8 cellular contexts compared by ENCODE assay signal in the genomic region with DNA sequence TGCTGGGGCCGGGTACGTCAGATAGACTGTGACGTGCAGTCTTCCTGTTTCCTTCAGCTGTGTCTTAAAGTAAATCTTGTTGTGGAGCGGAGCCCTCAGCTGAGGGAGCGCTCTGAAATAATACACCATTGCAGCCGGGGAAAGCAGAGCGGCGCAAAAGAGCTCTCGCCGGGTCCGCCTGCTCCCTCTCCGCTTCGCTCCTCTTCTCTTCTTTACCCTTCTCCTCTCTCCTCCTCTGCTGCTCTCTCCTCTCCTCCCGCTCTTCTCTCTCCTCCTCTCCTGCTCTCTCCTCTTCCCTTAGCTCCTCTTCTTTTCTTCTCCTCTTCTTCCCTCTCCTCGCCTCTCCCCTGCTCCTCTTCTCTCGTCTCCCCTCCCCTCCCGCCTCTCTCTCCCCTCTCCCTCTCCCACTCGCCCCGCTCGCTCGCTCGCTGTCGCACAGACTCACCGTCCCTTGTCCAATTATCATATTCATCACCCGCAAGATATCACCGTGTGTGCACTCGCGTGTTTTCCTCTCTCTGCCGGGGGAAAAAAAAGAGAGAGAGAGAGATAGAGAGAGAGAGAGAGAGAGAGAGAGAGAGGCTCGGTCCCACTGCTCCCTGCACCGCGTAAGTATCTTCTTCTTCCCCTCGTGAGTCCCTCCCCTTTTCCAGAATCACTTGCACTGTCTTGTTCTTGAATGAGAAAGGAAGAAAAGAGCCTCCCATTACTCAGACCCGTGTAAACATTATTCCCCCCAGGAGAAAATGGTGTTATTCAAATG. TPM values are rescaled to one million over a fixed set of nuclear protein-coding genes. Genes with fewer than 3 reads are reported as not detected.
DNase-seq lines count a peak whose midpoint lies in the region; ATAC-seq and TF ChIP-seq lines count a peak whose summit lies in the region.

A gene with protein sequence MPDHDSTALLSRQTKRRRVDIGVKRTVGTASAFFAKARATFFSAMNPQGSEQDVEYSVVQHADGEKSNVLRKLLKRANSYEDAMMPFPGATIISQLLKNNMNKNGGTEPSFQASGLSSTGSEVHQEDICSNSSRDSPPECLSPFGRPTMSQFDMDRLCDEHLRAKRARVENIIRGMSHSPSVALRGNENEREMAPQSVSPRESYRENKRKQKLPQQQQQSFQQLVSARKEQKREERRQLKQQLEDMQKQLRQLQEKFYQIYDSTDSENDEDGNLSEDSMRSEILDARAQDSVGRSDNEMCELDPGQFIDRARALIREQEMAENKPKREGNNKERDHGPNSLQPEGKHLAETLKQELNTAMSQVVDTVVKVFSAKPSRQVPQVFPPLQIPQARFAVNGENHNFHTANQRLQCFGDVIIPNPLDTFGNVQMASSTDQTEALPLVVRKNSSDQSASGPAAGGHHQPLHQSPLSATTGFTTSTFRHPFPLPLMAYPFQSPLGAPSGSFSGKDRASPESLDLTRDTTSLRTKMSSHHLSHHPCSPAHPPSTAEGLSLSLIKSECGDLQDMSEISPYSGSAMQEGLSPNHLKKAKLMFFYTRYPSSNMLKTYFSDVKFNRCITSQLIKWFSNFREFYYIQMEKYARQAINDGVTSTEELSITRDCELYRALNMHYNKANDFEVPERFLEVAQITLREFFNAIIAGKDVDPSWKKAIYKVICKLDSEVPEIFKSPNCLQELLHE (plus strand): TSS at position 98 of the 763 bp plus-strand sequence. CDS start 8,563 bp downstream, outside the sequence.

- POLR2A ChIA-PET in Panc1 (lab: Charles Lee): no interaction called here

- WGBS in ovary, 3 donors: 1% methylated on average over 34 of the region's 34 CpGs

- H3K27ac ChIP-seq in Panc1 (ENCODE audit: low read length) (no peak within 1 kb of the TSS), ovary (peak within 1 kb of the TSS; percentile 75 to 94)

- peaks cover 8% of the 10 kb centered on the region for H3K4me1 ChIP-seq in Panc1 (ENCODE audit: control insufficient read depth, insufficient read depth, low read length)
- H3K4me1 ChIP-seq in ovary (ENCODE audit: insufficient read depth): peaks cover 12% of the 10 kb centered on the region

- in situ Hi-C loops in KBM-7 (cut with MboI; ENCODE audit: low pct_unique_long_range_greater_than_20kb, low sequenced_read_pairs): no loop called here
- in situ Hi-C loops in Panc1 (cut with HindIII; ENCODE audit: low pct_unique_long_range_greater_than_20kb, low sequenced_read_pairs): no loop called here
- in situ Hi-C loops in astrocyte of the cerebellum (cut with HindIII; ENCODE audit: low sequenced_read_pairs): no loop called here

- BruUV-seq in Panc1 (replicated peaks; lab: Mats Ljungman, UMichigan): no TSS peak

- ATAC-seq in GM21717 (IDR thresholded peaks at IDR 0.05; ENCODE audit: unreplicated experiment) (peak; percentile 85), Panc1 (peak; percentile 90), left cardiac atrium (peak; percentile 74 to 89)

- H3K27me3 ChIP-seq in Panc1 (ENCODE audit: control insufficient read depth, insufficient read depth, low read length) (peaks cover 46% of the 10 kb centered on the region), ovary (no peaks in the 10 kb centered on the region)

- H3K4me3 ChIP-seq in Panc1 (ENCODE audit: low read depth in 2 of 2, low read length in 2 of 2) (peak within 1 kb of the TSS; percentile 42 to 80), astrocyte of the cerebellum (ENCODE audit: low read depth, low read length) (peak within 1 kb of the TSS; percentile 76), ovary (peak within 1 kb of the TSS; percentile 53)

- DNase-seq in DMS53 (lab: John Stamatoyannopoulos, UW) (peak; percentile 93), KBM-7 (peak; percentile 80), Panc1 (ENCODE audit: low read depth, low spot score) (no peak), astrocyte of the cerebellum (ENCODE audit: low read depth) (peak; percentile 83), left cardiac atrium (peak; percentile 87), ovary (peak; percentile 86 to 93 (median 89)), NAMALWA (ENCODE audit: low spot score) (no peak)

- TF ChIP-seq EP300 in ovary (IDR thresholded peaks at IDR 0.05): no peak

- TF ChIP-seq POLR2A in ovary (IDR thresholded peaks at IDR 0.05): peak; percentile 85

- CTCF ChIA-PET in Panc1 (lab: Charles Lee): interaction anchor here (0.6 kb wide), 1 partner anchor 55 kb away, joined by 5 read pairs; no protein-coding TSS in a partner anchor

- intact Hi-C loops in Panc1 (cut with micrococcal nuclease; ENCODE audit: unreplicated experiment) (no loop called here), left cardiac atrium (cut with DNase I) (loop anchor here in 1 of 2 donors (5.0 to 10.0 kb wide), 2 partner anchors 124 to 603 kb away; no protein-coding TSS in a partner anchor), ovary (cut with DNase I) (no loop called here)

- H3K36me3 ChIP-seq in Panc1 (ENCODE audit: control insufficient read depth, insufficient read depth, low read length): no peaks in the 10 kb centered on the region
- H3K36me3 ChIP-seq in ovary: no peaks in the 10 kb centered on the region

- H3K9me3 ChIP-seq in Panc1 (ENCODE audit: control insufficient read depth, insufficient read depth, low read depth, low read length) (no peaks in the 10 kb centered on the region), ovary (no peaks in the 10 kb centered on the region)

- TF ChIP-seq CTCF in Panc1 (IDR thresholded peaks at IDR 0.05): no peak
- TF ChIP-seq CTCF in astrocyte of the cerebellum (IDR thresholded peaks at IDR 0.05; ENCODE audit: low read depth, low read length, missing control alignments): no peak
- TF ChIP-seq CTCF in ovary (IDR thresholded peaks at IDR 0.05): peak in 2 of 3 donors; percentile 36 to 53

RNA-seq across cellular contexts. Expression of the gene that starts here (rescaled TPM):
- total RNA-seq in Panc1 (2021; ENCODE audit: unreplicated experiment) (0.13 TPM), left cardiac atrium (10 to 100 TPM; 59.5 to 77.9 TPM), ovary (10 to 100 TPM in 6 of 7 donors, 1 to 10 TPM in 1; 8.6 to 23.6 (median 16.8) TPM)
- polyA plus RNA-seq in Panc1 (2012; ENCODE audit: insufficient read length): not detected
- 1 to 10 TPM; 3.6 to 4.8 TPM for polyA plus RNA-seq in ovary

Comparison
In these comparisons a context has a peak if more than half of its experiments do, and no peak if none do; other contexts are left out.
1. Peak in ATAC-seq and H3K4me3 ChIP-seq in Panc1; RNA of the gene not detected or under 1 TPM.
2. DNase-seq: peak in DMS53 (single experiment), KBM-7 (single experiment), astrocyte of the cerebellum (single experiment), left cardiac atrium (single experiment) and ovary (5 of 5); none in Panc1 (single experiment) and NAMALWA (single experiment).
3. CTCF ChIP-seq: peak in ovary (2 of 3); none in Panc1 (single experiment) and astrocyte of the cerebellum (single experiment).
4. Peak in every context shown above with its lines, with median percentiles within 50 percentile points of each other: ATAC-seq and H3K4me3 ChIP-seq.